Comparison of ENCODE assay signal across 8 cellular contexts in genomic region chr11:117143871-117144476, GRCh38. TPM values are rescaled to one million over a fixed set of nuclear protein-coding genes. Genes with fewer than 3 reads are reported as not detected.
DNase-seq lines count a peak whose midpoint lies in the region; ATAC-seq and TF ChIP-seq lines count a peak whose summit lies in the region.

PAFAH1B2 (plus strand) TSS chr11:117144287; CDS start chr11:117152448, 8,161 bp downstream.

- H3K9ac ChIP-seq in SK-N-MC (ENCODE audit: insufficient read length), result peak within 1 kb of the TSS; percentile 82

- peaks cover 25% of the 10 kb centered on the region for H3K27me3 Mint-ChIP-seq in activated naive CD4-positive, alpha-beta T cell treated with anti-CD3 and anti-CD28 coated beads, Interleukin-2, amount 10 ng/mL, durations not matched to agents 7 days and 5 days

- 0% methylated on average over 7 to 15 of the region's 48 CpGs for WGBS in gastroesophageal sphincter (ENCODE audit: low coverage in 1 of 2), 2 donors

- no peak for TF ChIP-seq EP300 in gastroesophageal sphincter (IDR thresholded peaks at IDR 0.05)

- TF ChIP-seq POLR2A in gastroesophageal sphincter (IDR thresholded peaks at IDR 0.05), result peak; percentile 84 to 86

- H3K4me3 ChIP-seq in GM08714 (ENCODE audit: low read length) (peak within 1 kb of the TSS; percentile 78), SK-N-MC (peak within 1 kb of the TSS; percentile 84), gastroesophageal sphincter (peak within 1 kb of the TSS; percentile 69 to 86), neutrophil (ENCODE audit: low read depth in 1 of 2, low read length in 1 of 2) (peak within 1 kb of the TSS; percentile 92 to 93)

- H3K27me3 ChIP-seq in gastroesophageal sphincter (no peaks in the 10 kb centered on the region), neutrophil (no peaks in the 10 kb centered on the region)

- peaks cover 45% of the 10 kb centered on the region for H3K4me1 Mint-ChIP-seq in activated naive CD4-positive, alpha-beta T cell treated with anti-CD3 and anti-CD28 coated beads, Interleukin-2, amount 10 ng/mL, durations not matched to agents 7 days and 5 days

- peaks cover 35% of the 10 kb centered on the region for H3K36me3 ChIP-seq in SK-N-MC (ENCODE audit: insufficient read depth, low read length)
- peaks cover 0 to 24% of the 10 kb centered on the region in 2 donors for H3K36me3 ChIP-seq in gastroesophageal sphincter
- peaks cover 16% of the 10 kb centered on the region for H3K36me3 ChIP-seq in neutrophil

- peak; percentile 94 for ATAC-seq in HG02588 (IDR thresholded peaks at IDR 0.05; ENCODE audit: unreplicated experiment)
- ATAC-seq in gastroesophageal sphincter, result peak; percentile 99

- H3K4me3 Mint-ChIP-seq in activated naive CD4-positive, alpha-beta T cell treated with anti-CD3 and anti-CD28 coated beads, Interleukin-2, amount 10 ng/mL, durations not matched to agents 7 days and 5 days, result peak within 1 kb of the TSS; percentile 84

- peaks cover 0 to 45% (median 14%) of the 10 kb centered on the region in 3 donors for H3K4me1 ChIP-seq in gastroesophageal sphincter
- peaks cover 21 to 29% of the 10 kb centered on the region in 2 experiments for H3K4me1 ChIP-seq in neutrophil (ENCODE audit: control insufficient read depth in 1 of 2, insufficient read depth in 1 of 2, low read depth in 1 of 2, low read length in 1 of 2)

- H3K9me3 ChIP-seq in SK-N-MC (ENCODE audit: low read depth, low read length) (no peaks in the 10 kb centered on the region), gastroesophageal sphincter (no peaks in the 10 kb centered on the region), neutrophil (no peaks in the 10 kb centered on the region)

- TF ChIP-seq CTCF in gastroesophageal sphincter (IDR thresholded peaks at IDR 0.05) (no peak), neutrophil (IDR thresholded peaks at IDR 0.05) (peak; percentile 23), subcutaneous adipose tissue (IDR thresholded peaks at IDR 0.05; ENCODE audit: low read depth) (no peak)

- peak within 1 kb of the TSS; percentile 91 for H3K27ac Mint-ChIP-seq in activated naive CD4-positive, alpha-beta T cell treated with anti-CD3 and anti-CD28 coated beads, Interleukin-2, amount 10 ng/mL, durations not matched to agents 7 days and 5 days

- CTCF ChIA-PET in activated naive CD4-positive, alpha-beta T cell treated with anti-CD3 and anti-CD28 coated beads, Interleukin-2, amount 10 ng/mL, durations not matched to agents 7 days and 5 days (lab: Charles Lee), result interaction anchor here (0.7 to 1.8 kb wide), 9 partner anchors 11 to 352 kb away, joined by 3 to 8 read pairs (median 3); partner anchors contain the start of genes APOA5 and SIDT2

- no peaks in the 10 kb centered on the region for H3K9me3 Mint-ChIP-seq in activated naive CD4-positive, alpha-beta T cell treated with anti-CD3 and anti-CD28 coated beads, Interleukin-2, amount 10 ng/mL, durations not matched to agents 7 days and 5 days

- H3K36me3 Mint-ChIP-seq in activated naive CD4-positive, alpha-beta T cell treated with anti-CD3 and anti-CD28 coated beads, Interleukin-2, amount 10 ng/mL, durations not matched to agents 7 days and 5 days, result peaks cover 29% of the 10 kb centered on the region

- peak; percentile 81 for DNase-seq in NCI-H1048 (lab: John Stamatoyannopoulos, UW)
- DNase-seq in SK-N-MC (ENCODE audit: low read depth, low spot score), result peak; percentile 55
- DNase-seq in activated naive CD4-positive, alpha-beta T cell treated with anti-CD3 and anti-CD28 coated beads, Interleukin-2, amount 10 ng/mL, durations not matched to agents 7 days and 5 days, result peak; percentile 97

- peak within 1 kb of the TSS; percentile 68 for H3K27ac ChIP-seq in SK-N-MC
- peak within 1 kb of the TSS; percentile 93 to 99 (median 96) for H3K27ac ChIP-seq in gastroesophageal sphincter
- peak within 1 kb of the TSS; percentile 94 for H3K27ac ChIP-seq in neutrophil

RNA-seq across cellular contexts. Expression of gene PAFAH1B2, which starts in this region (rescaled TPM):
- total RNA-seq in gastroesophageal sphincter (10 to 100 TPM; 50.3 to 82.3 (median 63.2) TPM), subcutaneous adipose tissue (100 to 1,000 TPM in 1 of 4 donors, 10 to 100 TPM in 3; 69.7 to 119 (median 82.3) TPM)

Comparison
In these comparisons a context has a peak if more than half of its experiments do, and no peak if none do; other contexts are left out.
1. Peak in every context shown above with its lines: DNase-seq, ATAC-seq, H3K4me3 ChIP-seq and H3K27ac ChIP-seq.